Comparison of ENCODE assay signal across 11 cellular contexts in genomic region chr1:6472391-6472790, GRCh38. TPM values are rescaled to one million over a fixed set of nuclear protein-coding genes. Genes with fewer than 3 reads are reported as not detected.
DNase-seq lines count a peak whose midpoint lies in the region; ATAC-seq and TF ChIP-seq lines count a peak whose summit lies in the region.
"Had no signal": no experiment of that assay in that cellular context is flagged by ENCODE, and none has a peak within 500 bp of the region (broad histone marks: within the 10 kb centered on the region; RNA-seq: fewer than 3 reads in every experiment).

No MANE protein-coding gene starts in this region.

- in situ Hi-C loops in G401 (cut with HindIII; ENCODE audit: low sequenced_read_pairs), result no loop called here

- H3K27me3 ChIP-seq in left ventricle myocardium inferior (ENCODE audit: low read depth) (no peaks in the 10 kb centered on the region), heart left ventricle (no peaks in the 10 kb centered on the region), foreskin keratinocyte (no peaks in the 10 kb centered on the region)
- H3K27me3 ChIP-seq: BE2C had no signal

- TF ChIP-seq CTCF in left ventricle myocardium inferior (IDR thresholded peaks at IDR 0.05; ENCODE audit: borderline replicate concordance) (peak; percentile 7), heart left ventricle (IDR thresholded peaks at IDR 0.05) (peak in 1 of 12 donors; percentile 22), RWPE1 (conservative IDR thresholded peaks at IDR 0.05; ENCODE audit: low read depth) (peak; percentile 29; the same call in 1 of the 2 replicates), foreskin keratinocyte (conservative IDR thresholded peaks at IDR 0.05) (peak; percentile 58)

- CTCF ChIA-PET in RWPE1 (lab: Yijun Ruan, JAX), result interaction anchor here (0.6 to 1.0 kb wide), 9 partner anchors 10 to 226 kb away, joined by 3 to 9 read pairs (median 3); no protein-coding TSS in a partner anchor

- no peak for TF ChIP-seq POLR2A in heart left ventricle (IDR thresholded peaks at IDR 0.05)

- H3K27ac ChIP-seq in left ventricle myocardium inferior (replicated peaks) (no peak overlapping the region), heart left ventricle (no peak overlapping the region), RWPE1 (peak overlapping the region; percentile 79), foreskin keratinocyte (no peak overlapping the region)

- POLR2A ChIA-PET in RWPE1 (lab: Yijun Ruan, JAX; ENCODE audit: low non-redundant PET), result no interaction called here

- H3K4me1 ChIP-seq in left ventricle myocardium inferior, result peaks cover 10% of the 10 kb centered on the region
- H3K4me1 ChIP-seq in heart left ventricle, result peaks cover 0 to 6% (median 0%) of the 10 kb centered on the region in 12 donors
- peaks cover 4% of the 10 kb centered on the region for H3K4me1 ChIP-seq in foreskin keratinocyte
- H3K4me1 ChIP-seq: BE2C had no signal

- 86 to 96% (median 89%) methylated on average over 4 to 10 of the region's 10 CpGs for WGBS in heart left ventricle, 4 donors

- H3K9me3 ChIP-seq in left ventricle myocardium inferior (replicated peaks) (no peaks in the 10 kb centered on the region), heart left ventricle (no peaks in the 10 kb centered on the region)
- H3K9me3 ChIP-seq: BE2C had no signal

- H3K4me3 ChIP-seq in left ventricle myocardium inferior, result no peak overlapping the region
- H3K4me3 ChIP-seq in heart left ventricle, result no peak overlapping the region

- peaks cover 83% of the 10 kb centered on the region for H3K36me3 ChIP-seq in left ventricle myocardium inferior
- H3K36me3 ChIP-seq in heart left ventricle, result peaks cover 0 to 88% (median 51%) of the 10 kb centered on the region in 9 donors
- H3K36me3 ChIP-seq: BE2C had no signal

- DNase-seq in left ventricle myocardium inferior (no peak), heart left ventricle (no peak), RWPE1 (ENCODE audit: low spot score) (no peak), foreskin keratinocyte (no peak), mucosa of gallbladder (ENCODE audit: low spot score) (no peak), G401 (ENCODE audit: low spot score) (no peak), left cardiac atrium (no peak)
- DNase-seq: activated effector memory CD4-positive, alpha-beta T cell treated with anti-CD3 and anti-CD28 coated beads, Interleukin-2, amount 50 U/mL, for 16 hours; BE2C; MV-4-11 had no signal

- intact Hi-C loops in left ventricle myocardium inferior (cut with micrococcal nuclease), result loop anchor here (10.0 kb wide), 1 partner anchor 52 kb away; no protein-coding TSS in a partner anchor
- intact Hi-C loops in heart left ventricle (cut with DNase I), result no loop called here
- intact Hi-C loops in left cardiac atrium (cut with DNase I), result no loop called here

- ATAC-seq in heart left ventricle, result no peak
- ATAC-seq in foreskin keratinocyte, result peak; percentile 4
- no peak for ATAC-seq in left cardiac atrium
- ATAC-seq in HG02798 (IDR thresholded peaks at IDR 0.05; ENCODE audit: poor library complexity, unreplicated experiment), result no peak

RNA-seq across cellular contexts. Expression of gene TNFRSF25, which starts 6.4 kb away (rescaled TPM):
- total RNA-seq in left ventricle myocardium inferior, result 12.6 TPM
- 10 to 100 TPM in 3 of 9 donors, 1 to 10 TPM in 6; 5.2 to 11.6 (median 9.3) TPM for total RNA-seq in heart left ventricle
- 10 to 100 TPM in 1 of 2 donors, 1 to 10 TPM in 1; 4.7 to 17.5 TPM for polyA plus RNA-seq in heart left ventricle
- 19.8 and 34.3 TPM in 2 replicates for total RNA-seq in foreskin keratinocyte
- polyA plus RNA-seq in foreskin keratinocyte, result 25.1 and 40.1 TPM in 2 replicates
- 20.6 TPM for total RNA-seq in mucosa of gallbladder
- total RNA-seq in G401 (2014; rRNA removed; shearing (Covaris generic)), result 4.9 and 6.1 TPM in 2 replicates
- total RNA-seq in left cardiac atrium, result 1 to 10 TPM; 5.5 to 5.9 TPM

RNA-seq across cellular contexts. Expression of gene PLEKHG5, which starts 19.1 kb away (rescaled TPM):
- total RNA-seq in left ventricle myocardium inferior (16.2 TPM), heart left ventricle (10 to 100 TPM; 10.8 to 20.2 (median 15.2) TPM), foreskin keratinocyte (33.9 and 57.3 TPM in 2 replicates), mucosa of gallbladder (18.5 TPM), left cardiac atrium (10 to 100 TPM; 10.7 to 11.8 TPM)
- polyA plus RNA-seq in heart left ventricle (10 to 100 TPM in 1 of 2 donors, 1 to 10 TPM in 1; 7.2 to 18.5 TPM), foreskin keratinocyte (19.0 and 33.0 TPM in 2 replicates)
- 8.2 and 8.6 TPM in 2 replicates for total RNA-seq in G401 (2014; rRNA removed; shearing (Covaris generic))

RNA-seq across cellular contexts. Expression of gene ESPN, which starts 47.8 kb away (rescaled TPM):
- total RNA-seq in left ventricle myocardium inferior (0.41 TPM), heart left ventricle (1 to 10 TPM in 1 of 9 donors, under 1 TPM in 3, not detected in 5; 0.15 to 1.3 (median 0.42) TPM), foreskin keratinocyte (1.5 and 2.1 TPM in 2 replicates), mucosa of gallbladder (3.1 TPM), left cardiac atrium (under 1 TPM; 0.42 to 0.44 TPM)
- polyA plus RNA-seq in heart left ventricle (under 1 TPM in 1 of 2 donors, not detected in 1; 0.10 TPM), foreskin keratinocyte (2.5 and 2.8 TPM in 2 replicates)
- 0.07 TPM in 1 of 2 replicates, not detected in the other for total RNA-seq in G401 (2014; rRNA removed; shearing (Covaris generic))

RNA-seq across cellular contexts. Expression of gene HES2, which starts 52.7 kb away (rescaled TPM):
- total RNA-seq in left ventricle myocardium inferior, result not detected
- total RNA-seq in heart left ventricle, result under 1 TPM in 1 of 9 donors, not detected in 8; 0.14 TPM
- polyA plus RNA-seq in heart left ventricle, result under 1 TPM; 0.04 to 0.12 TPM
- total RNA-seq in foreskin keratinocyte, result 33.0 and 40.3 TPM in 2 replicates
- 27.0 and 33.7 TPM in 2 replicates for polyA plus RNA-seq in foreskin keratinocyte
- total RNA-seq in mucosa of gallbladder, result 0.09 TPM
- total RNA-seq in G401 (2014; rRNA removed; shearing (Covaris generic)), result 1.6 and 3.1 TPM in 2 replicates
- under 1 TPM in 1 of 2 donors, not detected in 1; 0.37 TPM for total RNA-seq in left cardiac atrium
